In genomic region chr16:48054881-48055601, GRCh38 we compare ENCODE assay signal across 8 cellular contexts.
DNase-seq lines count a peak whose midpoint lies in the region; ATAC-seq and TF ChIP-seq lines count a peak whose summit lies in the region.

No MANE protein-coding gene starts in this region.

- peak; percentile 24 for DNase-seq in COR-L47 (lab: John Stamatoyannopoulos, UW)
- peak; percentile 39 for DNase-seq in GM19240 (ENCODE audit: insufficient read length, low spot score)
- peak; percentile 58 for DNase-seq in SHP77 treated with DMSO at 0.1 percent for 48 hours (lab: John Stamatoyannopoulos, UW)
- peak; percentile 75 for DNase-seq in dermis blood vessel endothelial cell
- DNase-seq in left lung: peak in 1 of 2 donors; percentile 41
- DNase-seq in stimulated activated effector memory CD8-positive, alpha-beta T cell treated with anti-CD3 and anti-CD28 coated beads, Interleukin-12 subunit alpha, Interleukin-12 subunit beta, amount 100 ng/mL, for 72 hours (ENCODE audit: low spot score in 2 of 2): peak in 1 of 2 donors; percentile 51
- no peak for DNase-seq in activated CD8-positive, alpha-beta memory T cell treated with anti-CD3 and anti-CD28 coated beads for 24 hours

- H2AFZ ChIP-seq in KMS-11 (ENCODE audit: low read depth): no peak overlapping the region

- H4K20me1 ChIP-seq in KMS-11 (ENCODE audit: insufficient read depth): no peaks in the 10 kb centered on the region

- no peaks in the 10 kb centered on the region for H3K79me2 ChIP-seq in KMS-11 (ENCODE audit: insufficient read depth, low read depth)

- no peaks in the 10 kb centered on the region for H3K36me3 Mint-ChIP-seq in stimulated activated effector memory CD8-positive, alpha-beta T cell treated with anti-CD3 and anti-CD28 coated beads, Interleukin-12 subunit alpha, Interleukin-12 subunit beta, amount 100 ng/mL, for 72 hours

- no peaks in the 10 kb centered on the region for H3K9me3 ChIP-seq in left lung

- no peaks in the 10 kb centered on the region for H3K36me3 ChIP-seq in KMS-11 (ENCODE audit: insufficient read depth)
- no peaks in the 10 kb centered on the region for H3K36me3 ChIP-seq in left lung

- H3K4me1 ChIP-seq in KMS-11 (ENCODE audit: low read depth, poor library complexity, severe bottlenecking) (no peaks in the 10 kb centered on the region), left lung (peaks cover 0 to 8% of the 10 kb centered on the region in 2 donors)

- no peak overlapping the region for H3K4me3 ChIP-seq in KMS-11 (IDR thresholded peaks at IDR 0.05; ENCODE audit: insufficient read depth, low read depth, low read length)
- no peak overlapping the region for H3K4me3 ChIP-seq in left lung

- peak; percentile 52 for TF ChIP-seq CTCF in KMS-11 (conservative IDR thresholded peaks at IDR 0.05; ENCODE audit: low read depth, low read length)
- peak; percentile 68 to 74 for TF ChIP-seq CTCF in left lung (IDR thresholded peaks at IDR 0.05)

- H3K27me3 ChIP-seq in KMS-11 (ENCODE audit: insufficient read depth, low read depth): no peaks in the 10 kb centered on the region
- peaks cover 0 to 6% of the 10 kb centered on the region in 2 donors for H3K27me3 ChIP-seq in left lung

- no peaks in the 10 kb centered on the region for H3K9me3 Mint-ChIP-seq in stimulated activated effector memory CD8-positive, alpha-beta T cell treated with anti-CD3 and anti-CD28 coated beads, Interleukin-12 subunit alpha, Interleukin-12 subunit beta, amount 100 ng/mL, for 72 hours

- no peak overlapping the region for H3K4me2 ChIP-seq in KMS-11

- H3K27ac ChIP-seq in KMS-11 (no peak overlapping the region), left lung (no peak overlapping the region)

- intact Hi-C loops in left lung (cut with DNase I): loop anchor here in 1 of 2 donors (5.0 kb wide), 1 partner anchor 913 kb away; the partner anchor contains the start of gene NETO2

- peak; percentile 93 for ATAC-seq in left lung
- peak; percentile 69 for ATAC-seq in stimulated activated effector memory CD8-positive, alpha-beta T cell treated with anti-CD3 and anti-CD28 coated beads, Interleukin-12 subunit alpha, Interleukin-12 subunit beta, amount 100 ng/mL, for 72 hours

- H3K27ac Mint-ChIP-seq in stimulated activated effector memory CD8-positive, alpha-beta T cell treated with anti-CD3 and anti-CD28 coated beads, Interleukin-12 subunit alpha, Interleukin-12 subunit beta, amount 100 ng/mL, for 72 hours: no peak overlapping the region

- H3K9ac ChIP-seq in KMS-11: no peak overlapping the region

- H3K4me1 Mint-ChIP-seq in stimulated activated effector memory CD8-positive, alpha-beta T cell treated with anti-CD3 and anti-CD28 coated beads, Interleukin-12 subunit alpha, Interleukin-12 subunit beta, amount 100 ng/mL, for 72 hours: peaks cover 6% of the 10 kb centered on the region

- H3K4me3 Mint-ChIP-seq in stimulated activated effector memory CD8-positive, alpha-beta T cell treated with anti-CD3 and anti-CD28 coated beads, Interleukin-12 subunit alpha, Interleukin-12 subunit beta, amount 100 ng/mL, for 72 hours: no peak overlapping the region
